19 cellular contexts compared by ENCODE assay signal in the genomic region with DNA sequence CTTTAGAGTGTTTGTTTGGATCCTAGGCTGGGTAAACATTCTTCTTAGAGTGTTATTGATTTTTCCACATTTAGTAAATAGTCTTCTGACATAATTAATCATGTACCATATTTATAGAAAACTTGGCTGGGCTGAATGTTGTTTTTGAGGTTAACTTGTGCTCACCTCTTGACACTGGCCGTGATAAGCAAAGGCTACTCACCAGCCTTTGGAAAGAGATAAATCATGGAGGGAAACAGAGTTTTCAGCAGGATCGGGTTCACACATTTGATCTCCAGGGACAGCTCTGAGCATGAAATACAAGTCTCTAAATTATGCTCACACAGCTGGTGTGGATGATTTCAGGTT. TPM values are rescaled to one million over a fixed set of nuclear protein-coding genes. Genes with fewer than 3 reads are reported as not detected.
A peak's percentile ranks its signal among the peaks of the same experiment; 100 is the strongest.
DNase-seq lines count a peak whose midpoint lies in the region; ATAC-seq and TF ChIP-seq lines count a peak whose summit lies in the region.
"Had no signal": no experiment of that assay in that cellular context is flagged by ENCODE, and none has a peak within 500 bp of the region (broad histone marks: within the 10 kb centered on the region; RNA-seq: fewer than 3 reads in every experiment).

No MANE protein-coding gene starts in this region.

- H3K4me1 Mint-ChIP-seq in activated T-helper 17 cell treated with anti-CD3 and anti-CD28 coated beads, Interleukin-2, amount 50 U/mL, for 72 hours: no peaks in the 10 kb centered on the region
- peaks cover 1% of the 10 kb centered on the region for H3K4me1 Mint-ChIP-seq in activated naive CD8-positive, alpha-beta T cell treated with anti-CD3 and anti-CD28 coated beads, Interleukin-2, amount 50 U/mL, for 24 hours

- no peaks in the 10 kb centered on the region for H3K9me3 Mint-ChIP-seq in activated T-helper 17 cell treated with anti-CD3 and anti-CD28 coated beads, Interleukin-2, amount 50 U/mL, for 72 hours
- H3K9me3 Mint-ChIP-seq in activated naive CD8-positive, alpha-beta T cell treated with anti-CD3 and anti-CD28 coated beads, Interleukin-2, amount 50 U/mL, for 24 hours: no peaks in the 10 kb centered on the region
- H3K9me3 Mint-ChIP-seq: natural killer cell; stimulated activated effector memory CD8-positive, alpha-beta T cell treated with anti-CD3 and anti-CD28 coated beads, Interleukin-12 subunit alpha, Interleukin-12 subunit beta, amount 100 ng/mL, for 72 hours; type B pancreatic cell had no signal

- DNase-seq in LNCaP clone FGC (ENCODE audit: low read depth) (peak; percentile 36), NCI-H510A treated with DMSO at 0.1 percent for 48 hours (lab: John Stamatoyannopoulos, UW) (peak; percentile 92), dermis blood vessel endothelial cell (peak; percentile 68), mucosa of gallbladder (ENCODE audit: low spot score) (peak; percentile 53), NCI-H1694 treated with DMSO at 0.1 percent for 48 hours (lab: John Stamatoyannopoulos, UW) (no peak)
- DNase-seq in activated naive CD8-positive, alpha-beta T cell treated with anti-CD3 and anti-CD28 coated beads, Interleukin-2, amount 50 U/mL, for 24 hours: no peak
- DNase-seq: activated CD8-positive, alpha-beta memory T cell treated with anti-CD3 and anti-CD28 coated beads for 24 hours; activated naive CD4-positive, alpha-beta T cell treated with Interleukin-2 at 50 U/mL for 16 hours; DMS79 treated with DMSO at 0.1 percent for 48 hours; H7; heart left ventricle; natural killer cell; NCI-H526 treated with DMSO at 0.1 percent for 48 hours; stimulated activated CD4-positive, alpha-beta T cell treated with anti-CD3 and anti-CD28 coated beads, Interleukin-4, amount 100 ng/mL, for 4 hours had no signal

- peaks cover 8% of the 10 kb centered on the region for H3K27me3 Mint-ChIP-seq in activated T-helper 17 cell treated with anti-CD3 and anti-CD28 coated beads, Interleukin-2, amount 50 U/mL, for 72 hours
- no peaks in the 10 kb centered on the region for H3K27me3 Mint-ChIP-seq in activated naive CD8-positive, alpha-beta T cell treated with anti-CD3 and anti-CD28 coated beads, Interleukin-2, amount 50 U/mL, for 24 hours

- no peak overlapping the region for H3K4me3 Mint-ChIP-seq in activated T-helper 17 cell treated with anti-CD3 and anti-CD28 coated beads, Interleukin-2, amount 50 U/mL, for 72 hours
- no peak overlapping the region for H3K4me3 Mint-ChIP-seq in activated naive CD8-positive, alpha-beta T cell treated with anti-CD3 and anti-CD28 coated beads, Interleukin-2, amount 50 U/mL, for 24 hours
- H3K4me3 Mint-ChIP-seq: natural killer cell; stimulated activated effector memory CD8-positive, alpha-beta T cell treated with anti-CD3 and anti-CD28 coated beads, Interleukin-12 subunit alpha, Interleukin-12 subunit beta, amount 100 ng/mL, for 72 hours; type B pancreatic cell had no signal

- no peak for ATAC-seq in activated T-helper 17 cell treated with anti-CD3 and anti-CD28 coated beads, Interleukin-2, amount 50 U/mL, for 72 hours (replicated peaks)
- ATAC-seq in HG02642 (IDR thresholded peaks at IDR 0.05; ENCODE audit: poor library complexity, unreplicated experiment): no peak
- ATAC-seq in activated naive CD8-positive, alpha-beta T cell treated with anti-CD3 and anti-CD28 coated beads, Interleukin-2, amount 50 U/mL, for 24 hours: no peak
- ATAC-seq: natural killer cell; stimulated activated effector memory CD8-positive, alpha-beta T cell treated with anti-CD3 and anti-CD28 coated beads, Interleukin-12 subunit alpha, Interleukin-12 subunit beta, amount 100 ng/mL, for 72 hours had no signal

- H3K27ac Mint-ChIP-seq in activated T-helper 17 cell treated with anti-CD3 and anti-CD28 coated beads, Interleukin-2, amount 50 U/mL, for 72 hours: no peak overlapping the region
- no peak overlapping the region for H3K27ac Mint-ChIP-seq in activated naive CD8-positive, alpha-beta T cell treated with anti-CD3 and anti-CD28 coated beads, Interleukin-2, amount 50 U/mL, for 24 hours
- H3K27ac Mint-ChIP-seq: natural killer cell; stimulated activated effector memory CD8-positive, alpha-beta T cell treated with anti-CD3 and anti-CD28 coated beads, Interleukin-12 subunit alpha, Interleukin-12 subunit beta, amount 100 ng/mL, for 72 hours; type B pancreatic cell had no signal

- no peak overlapping the region for H3K4me3 ChIP-seq in LNCaP clone FGC (ENCODE audit: low read depth, low read length)
- H3K4me3 ChIP-seq: heart left ventricle had no signal

- no peaks in the 10 kb centered on the region for H3K36me3 Mint-ChIP-seq in activated T-helper 17 cell treated with anti-CD3 and anti-CD28 coated beads, Interleukin-2, amount 50 U/mL, for 72 hours (ENCODE audit: low read depth)
- no peaks in the 10 kb centered on the region for H3K36me3 Mint-ChIP-seq in activated naive CD8-positive, alpha-beta T cell treated with anti-CD3 and anti-CD28 coated beads, Interleukin-2, amount 50 U/mL, for 24 hours (ENCODE audit: low read depth)
- H3K36me3 Mint-ChIP-seq: natural killer cell; stimulated activated effector memory CD8-positive, alpha-beta T cell treated with anti-CD3 and anti-CD28 coated beads, Interleukin-12 subunit alpha, Interleukin-12 subunit beta, amount 100 ng/mL, for 72 hours; type B pancreatic cell had no signal

- TF ChIP-seq CTCF in LNCaP clone FGC (IDR thresholded peaks at IDR 0.05; ENCODE audit: control insufficient read depth, extremely low read depth, insufficient read depth): no peak

RNA-seq across cellular contexts. Expression of a gene that starts 6.3 kb away (rescaled TPM):
- total RNA-seq in dermis blood vessel endothelial cell (361 and 441 TPM in 2 replicates), mucosa of gallbladder (38.4 TPM)
- total RNA-seq in activated T-helper 17 cell treated with anti-CD3 and anti-CD28 coated beads, Interleukin-2, amount 50 U/mL, for 72 hours: 1 to 10 TPM; 5.4 to 6.7 TPM

RNA-seq across cellular contexts. Expression of a gene that starts 42.9 kb away (rescaled TPM):
- total RNA-seq in dermis blood vessel endothelial cell: 33.4 and 34.0 TPM in 2 replicates
- 11.6 TPM for total RNA-seq in mucosa of gallbladder
- under 1 TPM in 1 of 2 donors, not detected in 1; 0.13 TPM for total RNA-seq in activated T-helper 17 cell treated with anti-CD3 and anti-CD28 coated beads, Interleukin-2, amount 50 U/mL, for 72 hours

RNA-seq across cellular contexts. Expression of a gene that starts 57.3 kb away (rescaled TPM):
- total RNA-seq in dermis blood vessel endothelial cell: not detected in 2 replicates
- total RNA-seq in mucosa of gallbladder: not detected
- total RNA-seq in activated T-helper 17 cell treated with anti-CD3 and anti-CD28 coated beads, Interleukin-2, amount 50 U/mL, for 72 hours: not detected
- total RNA-seq: bronchial epithelial cell, H7, natural killer cell had no signal

Comparison
In these comparisons a context has a peak if more than half of its experiments do, and no peak if none do; other contexts are left out.
1. DNase-seq: peak in LNCaP clone FGC (single experiment), NCI-H510A treated with DMSO at 0.1 percent for 48 hours (single experiment), dermis blood vessel endothelial cell (single experiment) and mucosa of gallbladder (single experiment); none in NCI-H1694 treated with DMSO at 0.1 percent for 48 hours (single experiment) and activated naive CD8-positive, alpha-beta T cell treated with anti-CD3 and anti-CD28 coated beads, Interleukin-2, amount 50 U/mL, for 24 hours (single experiment).
2. RNA of a gene that starts 42.9 kb away (total RNA-seq): 33.4 to 34.0 TPM in dermis blood vessel endothelial cell and 11.6 TPM in mucosa of gallbladder (single experiment); 0.13 TPM in activated T-helper 17 cell treated with anti-CD3 and anti-CD28 coated beads, Interleukin-2, amount 50 U/mL, for 72 hours; every median in the first group is over 10 times any median in the second.